ENCODE assay signal across 8 cellular contexts in genomic region chr10:60032723-60033122, GRCh38.
DNase-seq lines count a peak whose midpoint lies in the region; ATAC-seq and TF ChIP-seq lines count a peak whose summit lies in the region.

No MANE protein-coding gene starts in this region.

- no peaks in the 10 kb centered on the region for H3K4me1 ChIP-seq in CD8-positive, alpha-beta T cell (ENCODE audit: insufficient read depth, low read length)
- H3K4me1 ChIP-seq in PC-9 (replicated peaks; ENCODE audit: insufficient read depth), result peaks cover 17% of the 10 kb centered on the region

- no peaks in the 10 kb centered on the region for H3F3A ChIP-seq in PC-9 (ENCODE audit: insufficient read depth, low read depth)

- no peak overlapping the region for H3K4me3 ChIP-seq in CD8-positive, alpha-beta T cell (ENCODE audit: low read depth, low read length)
- H3K4me3 ChIP-seq in PC-9, result no peak overlapping the region
- no peak overlapping the region for H3K4me3 ChIP-seq in kidney epithelial cell (ENCODE audit: low read depth, low read length)

- no peak overlapping the region for H3K4me3 Mint-ChIP-seq in CD8-positive, alpha-beta T cell

- CTCF ChIA-PET in CD8-positive, alpha-beta T cell (lab: Charles Lee), result interaction anchor here (3.5 kb wide), 1 partner anchor 407 kb away, joined by 19 read pairs; no protein-coding TSS in a partner anchor
- CTCF ChIA-PET in PC-9 (lab: Charles Lee), result no interaction called here

- POLR2A ChIA-PET in CD8-positive, alpha-beta T cell (lab: Charles Lee), result no interaction called here
- POLR2A ChIA-PET in PC-9 (lab: Charles Lee; ENCODE audit: unreplicated experiment), result no interaction called here

- H3K9me3 Mint-ChIP-seq in CD8-positive, alpha-beta T cell, result no peaks in the 10 kb centered on the region

- peak; percentile 34 for TF ChIP-seq CTCF in CD8-positive, alpha-beta T cell (IDR thresholded peaks at IDR 0.05)
- TF ChIP-seq CTCF in PC-9 (conservative IDR thresholded peaks at IDR 0.05) (peak; percentile 76), kidney epithelial cell (IDR thresholded peaks at IDR 0.05; ENCODE audit: insufficient read depth, low read length, poor library complexity, severe bottlenecking) (peak; percentile 53)

- no peaks in the 10 kb centered on the region for H3K4me1 Mint-ChIP-seq in CD8-positive, alpha-beta T cell (ENCODE audit: low read depth)

- DNase-seq in CD8-positive, alpha-beta T cell, result peak in 3 of 7 experiments; percentile 22 to 28 (median 25)
- DNase-seq in HUDEP-2 (lab: John Stamatoyannopoulos, UW; ENCODE audit: unreplicated experiment in 76 of 76) (peak in 58 of 76 experiments; percentile 3 to 75 (median 38)), PC-9 (peak; percentile 41 to 64), astrocyte of the hippocampus (ENCODE audit: low read depth, low spot score) (peak; percentile 73), kidney epithelial cell (ENCODE audit: low read depth) (peak; percentile 12)
- DNase-seq in stimulated activated CD8-positive, alpha-beta memory T cell treated with anti-CD3 and anti-CD28 coated beads, Interleukin-15, amount 100 ng/mL, for 1 hour (ENCODE audit: low read depth), result peak; percentile 4

- no peaks in the 10 kb centered on the region for H3K27me3 ChIP-seq in CD8-positive, alpha-beta T cell (ENCODE audit: insufficient read depth, low read length)
- H3K27me3 ChIP-seq in PC-9 (ENCODE audit: insufficient read depth, low read depth) (no peaks in the 10 kb centered on the region), kidney epithelial cell (ENCODE audit: control insufficient read depth, insufficient read depth, low read length) (no peaks in the 10 kb centered on the region)

- H3K27ac Mint-ChIP-seq in CD8-positive, alpha-beta T cell, result no peak overlapping the region

- no peaks in the 10 kb centered on the region for H4K20me1 ChIP-seq in PC-9 (ENCODE audit: insufficient read depth)

- intact Hi-C loops in CD8-positive, alpha-beta T cell (cut with DNase I, micrococcal nuclease), result loop anchor here (1.0 to 10.0 kb wide), 6 partner anchors 165 to 1500 kb away; no protein-coding TSS in a partner anchor
- intact Hi-C loops in PC-9 (cut with micrococcal nuclease; ENCODE audit: unreplicated experiment), result loop anchor here (1.0 kb wide), 3 partner anchors 126 to 406 kb away; partner anchors contain the start of gene CCDC6

- H3K4me2 ChIP-seq in PC-9, result no peak overlapping the region

- no peak overlapping the region for H2AFZ ChIP-seq in PC-9

- no peaks in the 10 kb centered on the region for H3K79me2 ChIP-seq in PC-9 (ENCODE audit: low read depth)

- H3K27ac ChIP-seq in CD8-positive, alpha-beta T cell (ENCODE audit: low read depth, low read length), result no peak overlapping the region
- H3K27ac ChIP-seq in PC-9, result no peak overlapping the region

- no peak for ATAC-seq in CD8-positive, alpha-beta T cell
- ATAC-seq in GM18909 (IDR thresholded peaks at IDR 0.05; ENCODE audit: poor library complexity, unreplicated experiment) (peak; percentile 47), HG02623 (IDR thresholded peaks at IDR 0.05; ENCODE audit: unreplicated experiment) (no peak)

- no TSS peak for BruUV-seq in PC-9 (replicated peaks; lab: Mats Ljungman, UMichigan)

- no peaks in the 10 kb centered on the region for H3K9me3 ChIP-seq in CD8-positive, alpha-beta T cell (ENCODE audit: low read length)
- no peaks in the 10 kb centered on the region for H3K9me3 ChIP-seq in PC-9 (ENCODE audit: insufficient read depth, low read depth)

- H3K9me2 ChIP-seq in PC-9 (ENCODE audit: insufficient read depth), result no peaks in the 10 kb centered on the region

- H3K36me3 Mint-ChIP-seq in CD8-positive, alpha-beta T cell, result no peaks in the 10 kb centered on the region

- H3K36me3 ChIP-seq in CD8-positive, alpha-beta T cell (ENCODE audit: insufficient read depth, low read length), result no peaks in the 10 kb centered on the region
- H3K36me3 ChIP-seq in PC-9 (ENCODE audit: low read depth), result no peaks in the 10 kb centered on the region
- H3K36me3 ChIP-seq in kidney epithelial cell (ENCODE audit: control insufficient read depth, insufficient read depth, low read length), result no peaks in the 10 kb centered on the region

- H3K27me3 Mint-ChIP-seq in CD8-positive, alpha-beta T cell (ENCODE audit: low read depth), result peaks cover 4% of the 10 kb centered on the region
